20 cellular contexts compared by ENCODE assay signal in the genomic region with DNA sequence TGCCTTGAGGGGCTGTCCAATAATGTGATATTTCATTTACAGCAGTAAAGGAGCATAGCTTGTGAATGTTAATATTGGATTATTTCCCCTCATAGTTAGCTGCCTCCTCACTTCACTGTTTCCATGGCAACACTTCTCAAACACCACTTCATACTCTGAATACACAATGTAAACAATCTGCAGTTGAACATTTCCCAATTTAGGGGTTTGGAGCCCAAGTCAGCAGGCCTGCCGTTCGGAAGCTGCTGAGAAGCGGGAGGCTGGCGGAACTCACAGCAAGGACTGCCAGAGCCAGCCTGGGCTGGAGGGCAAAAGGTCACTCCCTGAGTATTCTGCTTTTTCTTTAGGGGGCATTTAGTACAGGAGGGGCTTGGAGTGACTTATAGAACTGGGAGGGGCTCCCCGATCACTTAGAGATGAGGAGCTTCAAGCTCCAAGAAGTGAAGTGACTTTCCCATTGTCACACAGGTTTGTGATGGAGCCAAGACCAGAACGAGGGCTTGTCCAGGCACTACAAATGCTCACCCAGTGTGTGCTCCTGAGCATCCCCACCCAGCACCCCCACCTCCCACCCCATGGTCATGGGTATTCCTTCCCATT. TPM values are rescaled to one million over a fixed set of nuclear protein-coding genes. Genes with fewer than 3 reads are reported as not detected.
DNase-seq lines count a peak whose midpoint lies in the region; ATAC-seq, FAIRE-seq and TF ChIP-seq lines count a peak whose summit lies in the region.
"Had no signal": no experiment of that assay in that cellular context is flagged by ENCODE, and none has a peak within 500 bp of the region (broad histone marks: within the 10 kb centered on the region; RNA-seq: fewer than 3 reads in every experiment).

No MANE protein-coding gene starts in this region.

- no peak overlapping the region for H3K4ac ChIP-seq in IMR-90 (ENCODE audit: low read depth, low read length)

- no peak overlapping the region for H2BK120ac ChIP-seq in IMR-90 (ENCODE audit: low read depth, low read length)

- TF ChIP-seq CTCF in IMR-90 (conservative IDR thresholded peaks at IDR 0.05; ENCODE audit: low read depth, low read length) (no peak), dorsolateral prefrontal cortex (IDR thresholded peaks at IDR 0.05 in 54 of 56, conservative IDR thresholded peaks at IDR 0.05 in 2 of 56; ENCODE audit: low read depth in 1 of 56, partially characterized antibody in 56 of 56) (no peak)

- DNase-seq in IMR-90 (peak; percentile 10), NCI-H1694 treated with DMSO at 0.1 percent for 48 hours (lab: John Stamatoyannopoulos, UW) (peak; percentile 59), dorsolateral prefrontal cortex (peak in 1 of 10 donors; percentile 30), small intestine (peak; percentile 1), NCI-H526 (lab: John Stamatoyannopoulos, UW) (no peak), iPS-NIHi7 (ENCODE audit: extremely low spot score) (no peak), NOMO-1 treated with dmso at 0.1 percent for 144 hours (lab: John Stamatoyannopoulos, UW; ENCODE audit: unreplicated experiment) (no peak)
- DNase-seq: Calu3; CD4-positive, alpha-beta memory T cell; GOT3; NCI-H1048; NCI-H187; NK-92 treated with Interleukin-12 subunit alpha and Interleukin-12 subunit beta, amount 100 ng/mL, for 24 hours; RPMI8226; T-helper 17 cell had no signal

- no peak overlapping the region for H3K18ac ChIP-seq in IMR-90 (ENCODE audit: low read depth, low read length)

- H3K27me3 ChIP-seq in IMR-90 (ENCODE audit: control insufficient read depth, insufficient read depth, low read length) (peaks cover 16% of the 10 kb centered on the region), dorsolateral prefrontal cortex (no peaks in the 10 kb centered on the region), small intestine (ENCODE audit: control insufficient read depth in 2 of 2, insufficient read depth in 2 of 2, low read length in 2 of 2) (no peaks in the 10 kb centered on the region)

- no peaks in the 10 kb centered on the region for H3K9me3 ChIP-seq in IMR-90 (ENCODE audit: control insufficient read depth, insufficient read depth, low read length)
- H3K9me3 ChIP-seq in small intestine (ENCODE audit: control insufficient read depth, low read depth) = no peaks in the 10 kb centered on the region

- no peaks in the 10 kb centered on the region for H3K9me1 ChIP-seq in IMR-90 (ENCODE audit: insufficient read depth, low read length)

- no peak overlapping the region for H3K56ac ChIP-seq in IMR-90 (ENCODE audit: extremely low read depth, insufficient read depth, low read length)

- H4K8ac ChIP-seq in IMR-90 (ENCODE audit: low read depth in 2 of 2, low read length in 2 of 2) = no peak overlapping the region

- no peak overlapping the region for H4K91ac ChIP-seq in IMR-90 (ENCODE audit: insufficient read depth, low read depth, low read length)

- H2AFZ ChIP-seq in IMR-90 (replicated peaks; ENCODE audit: low read length, poor library complexity) = no peak overlapping the region

- no peak overlapping the region for H2BK5ac ChIP-seq in IMR-90 (ENCODE audit: low read depth, low read length, poor library complexity, severe bottlenecking)

- ATAC-seq in IMR-90 (ENCODE audit: low read depth) = no peak
- ATAC-seq: HepG2, T-helper 17 cell had no signal

- H3K9ac ChIP-seq in IMR-90 (ENCODE audit: low read depth, low read length) = no peak overlapping the region

- dilution Hi-C loops in IMR-90 (cut with HindIII; ENCODE audit: low sequenced_read_pairs, unreplicated experiment) = no loop called here

- POLR2A ChIA-PET in IMR-90 (lab: Charles Lee; ENCODE audit: unreplicated experiment) = no interaction called here

- 30% methylated on average over 2 of the region's 6 CpGs; no CpG with 5 or more reads in 1 of the 2 experiments for WGBS in IMR-90 (ENCODE audit: extremely low coverage in 2 of 2, insufficient read length in 1 of 2), 2 experiments
- 61 to 80% (median 75%) methylated on average over 6 of the region's 6 CpGs for WGBS in small intestine, 3 donors

- no peak overlapping the region for H2BK15ac ChIP-seq in IMR-90 (ENCODE audit: low read depth, low read length)

- no peak overlapping the region for H2AK9ac ChIP-seq in IMR-90 (replicated peaks; ENCODE audit: low read depth, low read length, poor library complexity)

- FAIRE-seq in small intestine (lab: Jason Lieb, UNC) = no peak
- FAIRE-seq: HepG2 had no signal

- H3K4me1 ChIP-seq in IMR-90 (ENCODE audit: control insufficient read depth, insufficient read depth, low read length) (no peaks in the 10 kb centered on the region), small intestine (ENCODE audit: control insufficient read depth in 2 of 2, insufficient read depth in 1 of 2, low read depth in 1 of 2, low read length in 1 of 2) (no peaks in the 10 kb centered on the region)

- no peak overlapping the region for H3K4me3 ChIP-seq in IMR-90 (ENCODE audit: insufficient read depth, low read depth, low read length)
- H3K4me3 ChIP-seq in dorsolateral prefrontal cortex = no peak overlapping the region
- no peak overlapping the region for H3K4me3 ChIP-seq in small intestine (ENCODE audit: low read depth in 1 of 2, low read length in 2 of 2)

- no TSS peak for BruUV-seq in IMR-90 (replicated peaks; lab: Mats Ljungman, UMichigan)

- no peak overlapping the region for H3K23ac ChIP-seq in IMR-90 (ENCODE audit: low read depth, low read length)

- no peak overlapping the region for H3K4me2 ChIP-seq in IMR-90 (ENCODE audit: low read depth, low read length)

- no peaks in the 10 kb centered on the region for H4K20me1 ChIP-seq in IMR-90 (ENCODE audit: insufficient read depth, low read length)

- no peak overlapping the region for H2BK20ac ChIP-seq in IMR-90 (ENCODE audit: low read depth, low read length)

- H3K27ac ChIP-seq in IMR-90 (ENCODE audit: insufficient read depth, low read length) (no peak overlapping the region), dorsolateral prefrontal cortex (peak overlapping the region in 34 of 59 donors; percentile 2 to 78 (median 34)), small intestine (ENCODE audit: low read depth in 1 of 2, low read length in 1 of 2) (no peak overlapping the region)

- H3K36me3 ChIP-seq in IMR-90 (ENCODE audit: control insufficient read depth, insufficient read depth, low read length) = no peaks in the 10 kb centered on the region
- no peaks in the 10 kb centered on the region for H3K36me3 ChIP-seq in small intestine (ENCODE audit: control insufficient read depth in 2 of 2, insufficient read depth in 2 of 2, low read length in 2 of 2)

- in situ Hi-C loops in IMR-90 (cut with MboI; ENCODE audit: low sequenced_read_pairs) = no loop called here

- intact Hi-C loops in IMR-90 (cut with micrococcal nuclease) = no loop called here
- intact Hi-C loops in dorsolateral prefrontal cortex (cut with DNase I) = loop anchor here in 1 of 2 donors (5.0 kb wide), 1 partner anchor 59 kb away; no protein-coding TSS in a partner anchor

- no peak for TF ChIP-seq RAD21 in IMR-90 (IDR thresholded peaks at IDR 0.05; ENCODE audit: low read length)

- H3K14ac ChIP-seq in IMR-90 (replicated peaks; ENCODE audit: low read depth, low read length) = no peak overlapping the region

- no peak for TF ChIP-seq POLR2A in IMR-90 (IDR thresholded peaks at IDR 0.05; ENCODE audit: low read depth, low read length)

- no peak overlapping the region for H4K5ac ChIP-seq in IMR-90 (ENCODE audit: low read depth, low read length)

- CTCF ChIA-PET in IMR-90 (lab: Yijun Ruan, JAX) = no interaction called here

- no peaks in the 10 kb centered on the region for H3K79me1 ChIP-seq in IMR-90 (ENCODE audit: low read depth in 1 of 2, low read length in 2 of 2)

- no peak overlapping the region for H2AK5ac ChIP-seq in IMR-90 (ENCODE audit: low read depth, low read length)

TF ChIP-seq in IMR-90, 13 proteins besides CTCF, POLR2A, EP300 and RAD21:
- no peak for TF ChIP-seq MAFK (IDR thresholded peaks at IDR 0.05; ENCODE audit: low read depth, low read length)
- TF ChIP-seq FOS (IDR thresholded peaks at IDR 0.05; ENCODE audit: low read depth, low read length) = no peak
- TF ChIP-seq, protein P1, sequence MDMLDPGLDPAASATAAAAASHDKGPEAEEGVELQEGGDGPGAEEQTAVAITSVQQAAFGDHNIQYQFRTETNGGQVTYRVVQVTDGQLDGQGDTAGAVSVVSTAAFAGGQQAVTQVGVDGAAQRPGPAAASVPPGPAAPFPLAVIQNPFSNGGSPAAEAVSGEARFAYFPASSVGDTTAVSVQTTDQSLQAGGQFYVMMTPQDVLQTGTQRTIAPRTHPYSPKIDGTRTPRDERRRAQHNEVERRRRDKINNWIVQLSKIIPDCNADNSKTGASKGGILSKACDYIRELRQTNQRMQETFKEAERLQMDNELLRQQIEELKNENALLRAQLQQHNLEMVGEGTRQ (IDR thresholded peaks at IDR 0.05; ENCODE audit: low read depth, low read length) = no peak
- TF ChIP-seq BHLHE40 (IDR thresholded peaks at IDR 0.05; ENCODE audit: low read depth, low read length) = no peak
- no peak for TF ChIP-seq CEBPB (IDR thresholded peaks at IDR 0.05; ENCODE audit: low read depth, low read length)
- TF ChIP-seq NFE2L2 (IDR thresholded peaks at IDR 0.05; ENCODE audit: low read depth, low read length) = no peak
TF ChIP-seq in IMR-90: peak in this region for 0.

RNA-seq across cellular contexts. Expression of a gene that starts 12.1 kb away (rescaled TPM):
- total RNA-seq in IMR-90 (2012; rRNA removed) = under 0.01 TPM in 1 of 2 replicates, not detected in the other
- polyA plus RNA-seq in IMR-90 (2012; rRNA removed) = not detected in 2 replicates
- polyA plus RNA-seq in IMR-90 (2012; cell fraction: cytosol; rRNA removed) = 0.01 TPM in 1 of 2 replicates, not detected in the other
- not detected in 2 replicates for polyA plus RNA-seq in IMR-90 (2012; cell fraction: nucleus; rRNA removed; ENCODE audit: low replicate concordance)
- total RNA-seq in dorsolateral prefrontal cortex = 10 to 100 TPM; 13.6 to 66.0 (median 33.7) TPM
- polyA plus RNA-seq in small intestine = under 1 TPM in 1 of 3 donors, not detected in 2; 0.16 TPM
- total RNA-seq: Calu3; CD4-positive, alpha-beta memory T cell; Daoy; HepG2; MCF 10A had no signal
- polyA plus RNA-seq: AG04450; BJ; CD4-positive, alpha-beta memory T cell; HepG2 had no signal

Comparison
In these comparisons a context has a peak if more than half of its experiments do, and no peak if none do; other contexts are left out.
1. DNase-seq: peak in IMR-90 (single experiment), NCI-H1694 treated with DMSO at 0.1 percent for 48 hours (single experiment) and small intestine (single experiment); none in NCI-H526 (0 of 2), iPS-NIHi7 (single experiment) and NOMO-1 treated with dmso at 0.1 percent for 144 hours (single experiment).
2. H3K27ac ChIP-seq: peak in dorsolateral prefrontal cortex (34 of 59); none in IMR-90 (single experiment) and small intestine (0 of 2).
3. RNA of a gene that starts 12.1 kb away (total RNA-seq): 13.6 to 66.0 TPM in dorsolateral prefrontal cortex; under 0.01 TPM in IMR-90; every median in the first group is over 10 times any median in the second.